ENCODE assay signal across 8 cellular contexts in genomic region chr12:53452159-53453077, GRCh38. TPM values are rescaled to one million over a fixed set of nuclear protein-coding genes. Genes with fewer than 3 reads are reported as not detected.
A peak's percentile ranks its signal among the peaks of the same experiment; 100 is the strongest.
DNase-seq lines count a peak whose midpoint lies in the region.

No MANE protein-coding gene starts in this region.

- peak overlapping the region; percentile 90 for H3K27ac ChIP-seq in subcutaneous abdominal adipose tissue (ENCODE audit: low read depth, low read length)

- peak overlapping the region; percentile 90 to 98 (median 95) for H3K9ac ChIP-seq in subcutaneous abdominal adipose tissue (ENCODE audit: low read length in 5 of 5)

- H3K27me3 ChIP-seq in subcutaneous abdominal adipose tissue (ENCODE audit: control insufficient read depth in 5 of 5, insufficient read depth in 4 of 5, low read length in 5 of 5): no peaks in the 10 kb centered on the region

- no peaks in the 10 kb centered on the region for H3K9me3 ChIP-seq in subcutaneous abdominal adipose tissue (ENCODE audit: control insufficient read depth in 5 of 5, low read length in 5 of 5)

- H3K4me3 ChIP-seq in subcutaneous abdominal adipose tissue (ENCODE audit: low read depth in 1 of 5, low read length in 5 of 5): peak overlapping the region; percentile 84 to 92 (median 88)

- DNase-seq in NCI-H2081 (lab: John Stamatoyannopoulos, UW): peak; percentile 83 to 89
- no peak for DNase-seq in NCI-H2081 treated with DMSO at 0.1 percent for 48 hours (lab: John Stamatoyannopoulos, UW)
- peak; percentile 40 to 61 for DNase-seq in Kasumi-1 (lab: John Stamatoyannopoulos, UW)
- DNase-seq in SK-N-DZ (ENCODE audit: low spot score): peak; percentile 78
- peak; percentile 77 for DNase-seq in activated naive CD4-positive, alpha-beta T cell treated with anti-CD3 and anti-CD28 coated beads, Interleukin-2, amount 50 U/mL, for 16 hours
- peak; percentile 80 for DNase-seq in germinal center (ENCODE audit: low spot score)
- DNase-seq in non-pigmented ciliary epithelial cell (ENCODE audit: low read depth): peak; percentile 36

- H3K4me1 ChIP-seq in subcutaneous abdominal adipose tissue (ENCODE audit: control insufficient read depth in 5 of 5, insufficient read depth in 5 of 5, low read length in 5 of 5): peaks cover 10 to 25% (median 23%) of the 10 kb centered on the region in 5 donors

- peaks cover 22 to 42% (median 38%) of the 10 kb centered on the region in 5 donors for H3K36me3 ChIP-seq in subcutaneous abdominal adipose tissue (ENCODE audit: control insufficient read depth in 5 of 5, insufficient read depth in 5 of 5, low read length in 5 of 5)

RNA-seq across cellular contexts. Expression of gene PCBP2, which starts 0.5 kb away (rescaled TPM):
- 319 and 354 TPM in 2 replicates for polyA plus RNA-seq in SK-N-DZ (2014; cell fraction: cytosol; rRNA removed)
- polyA plus RNA-seq in SK-N-DZ (2014; cell fraction: nucleus; rRNA removed): 451 and 689 TPM in 2 replicates

RNA-seq across cellular contexts. Expression of gene PRR13, which starts 10.9 kb away (rescaled TPM):
- 41.3 and 50.4 TPM in 2 replicates for polyA plus RNA-seq in SK-N-DZ (2014; cell fraction: cytosol; rRNA removed)
- polyA plus RNA-seq in SK-N-DZ (2014; cell fraction: nucleus; rRNA removed): 15.8 and 50.5 TPM in 2 replicates

RNA-seq across cellular contexts. Expression of gene AMHR2, which starts 28.8 kb away (rescaled TPM):
- 7.7 and 9.1 TPM in 2 replicates for polyA plus RNA-seq in SK-N-DZ (2014; cell fraction: cytosol; rRNA removed)
- 15.0 and 16.5 TPM in 2 replicates for polyA plus RNA-seq in SK-N-DZ (2014; cell fraction: nucleus; rRNA removed)

RNA-seq across cellular contexts. Expression of gene MAP3K12, which starts 46.8 kb away (rescaled TPM):
- 20.8 and 22.1 TPM in 2 replicates for polyA plus RNA-seq in SK-N-DZ (2014; cell fraction: cytosol; rRNA removed)
- polyA plus RNA-seq in SK-N-DZ (2014; cell fraction: nucleus; rRNA removed): 56.6 and 82.8 TPM in 2 replicates

RNA-seq across cellular contexts. Expression of gene TARBP2, which starts 48.7 kb away (rescaled TPM):
- 81.3 and 95.8 TPM in 2 replicates for polyA plus RNA-seq in SK-N-DZ (2014; cell fraction: cytosol; rRNA removed)
- polyA plus RNA-seq in SK-N-DZ (2014; cell fraction: nucleus; rRNA removed): 217 and 237 TPM in 2 replicates
